8 cellular contexts compared by ENCODE assay signal in the genomic region with DNA sequence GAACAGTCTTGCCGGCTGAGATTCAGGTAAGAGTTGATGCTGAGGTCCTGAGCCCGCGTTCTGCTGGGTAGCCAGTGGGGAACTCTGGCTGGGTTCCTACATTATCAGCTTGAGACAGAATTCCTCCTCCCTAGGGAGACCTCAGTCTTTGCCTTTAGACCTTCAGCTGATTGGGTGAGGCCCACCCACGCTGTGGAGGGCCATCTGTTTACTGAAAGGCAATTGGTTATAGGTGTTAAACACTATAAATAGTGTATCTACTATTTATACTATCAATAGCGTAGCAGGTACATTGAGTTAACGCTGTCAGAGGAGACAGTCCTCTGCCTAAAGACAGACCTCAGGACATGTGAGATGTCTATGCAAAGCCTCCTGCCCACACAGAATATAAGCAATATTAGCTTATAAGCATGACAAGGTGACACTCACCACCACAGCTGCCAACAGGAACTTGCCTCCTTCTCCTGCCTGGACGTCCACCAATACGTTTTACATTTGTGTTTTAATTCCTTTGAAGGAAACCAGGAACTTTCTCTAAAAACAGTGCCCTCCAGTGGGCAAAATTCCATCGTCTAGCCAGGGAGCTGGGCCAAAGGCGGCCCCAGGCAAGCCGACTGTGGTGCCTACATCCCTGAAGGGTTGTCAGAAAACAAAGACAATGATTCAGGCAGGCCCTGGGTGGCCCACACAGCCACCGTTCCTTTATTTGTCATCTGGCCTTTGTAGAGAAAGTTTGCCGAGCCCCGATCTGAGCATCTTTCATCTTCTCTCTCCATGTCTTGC. TPM values are rescaled to one million over a fixed set of nuclear protein-coding genes. Genes with fewer than 3 reads are reported as not detected.
DNase-seq lines count a peak whose midpoint lies in the region; ATAC-seq lines count a peak whose summit lies in the region.

No MANE protein-coding gene starts in this region.

- intact Hi-C loops in activated CD4-positive, alpha-beta T cell treated with anti-CD3 and anti-CD28 coated beads for 36 hours (cut with DNase I, micrococcal nuclease) = no loop called here

- peak; percentile 14 to 61 for DNase-seq in HAP-1 (ENCODE audit: low spot score in 2 of 2)
- DNase-seq in SK-MEL-5 (ENCODE audit: low read depth, low spot score) = peak; percentile 68
- peak; percentile 55 for DNase-seq in kidney tubule cell (ENCODE audit: low spot score)
- DNase-seq in NOMO-1 (lab: John Stamatoyannopoulos, UW; ENCODE audit: unreplicated experiment in 2 of 2) = no peak
- DNase-seq in NK-92 treated with Interleukin-12 subunit alpha and Interleukin-12 subunit beta, amount 100 ng/mL, for 24 hours (lab: John Stamatoyannopoulos, UW) = no peak
- DNase-seq in activated CD4-positive, alpha-beta T cell treated with anti-CD3 and anti-CD28 coated beads for 36 hours = no peak

- CTCF ChIA-PET in activated CD4-positive, alpha-beta T cell treated with anti-CD3 and anti-CD28 coated beads for 36 hours (lab: Charles Lee) = interaction anchor here (0.8 to 2.8 kb wide), 6 partner anchors 8 to 431 kb away, joined by 3 to 14 read pairs (median 6); no protein-coding TSS in a partner anchor

- H3K4me3 ChIP-seq in BLaER1 (no peak overlapping the region), HAP-1 (no peak overlapping the region)

- H4K20me1 ChIP-seq in BLaER1 = peaks cover 10% of the 10 kb centered on the region; the same call in 1 of the 2 replicates

- peaks cover 18% of the 10 kb centered on the region; the same call in 1 of the 2 replicates for H3K36me3 ChIP-seq in BLaER1
- H3K36me3 ChIP-seq in HAP-1 (replicated peaks) = no peaks in the 10 kb centered on the region

- H3K4me1 ChIP-seq in BLaER1 = peaks cover 71% of the 10 kb centered on the region
- H3K4me1 ChIP-seq in HAP-1 = no peaks in the 10 kb centered on the region

- in situ Hi-C loops in HAP-1 (cut with MboI; ENCODE audit: low sequenced_read_pairs) = no loop called here
- in situ Hi-C loops in SK-MEL-5 (cut with HindIII; ENCODE audit: low pct_unique_long_range_greater_than_20kb, low sequenced_read_pairs) = loop anchor here (10.0 kb wide), 1 partner anchor 402 kb away; no protein-coding TSS in a partner anchor

- no peaks in the 10 kb centered on the region for H3K36me3 Mint-ChIP-seq in activated CD4-positive, alpha-beta T cell treated with anti-CD3 and anti-CD28 coated beads for 36 hours (ENCODE audit: low read depth)

- peaks cover 1% of the 10 kb centered on the region for H3K9me3 Mint-ChIP-seq in activated CD4-positive, alpha-beta T cell treated with anti-CD3 and anti-CD28 coated beads for 36 hours (ENCODE audit: low read depth)

- H3K9me3 ChIP-seq in BLaER1 (no peaks in the 10 kb centered on the region), HAP-1 (no peaks in the 10 kb centered on the region)

- peak overlapping the region; percentile 98 for H3K27ac ChIP-seq in BLaER1

- H3K9ac ChIP-seq in BLaER1 = peak overlapping the region; percentile 89

- no peak overlapping the region for H3K4me3 Mint-ChIP-seq in activated CD4-positive, alpha-beta T cell treated with anti-CD3 and anti-CD28 coated beads for 36 hours

- H3K27me3 ChIP-seq in BLaER1 = no peaks in the 10 kb centered on the region
- no peaks in the 10 kb centered on the region for H3K27me3 ChIP-seq in HAP-1 (ENCODE audit: low read depth)

- H3K4me2 ChIP-seq in BLaER1 = peak overlapping the region; percentile 99

- no peak for ATAC-seq in HG03439 (IDR thresholded peaks at IDR 0.05; ENCODE audit: unreplicated experiment)
- no peak for ATAC-seq in activated CD4-positive, alpha-beta T cell treated with anti-CD3 and anti-CD28 coated beads for 36 hours

- H3K27me3 Mint-ChIP-seq in activated CD4-positive, alpha-beta T cell treated with anti-CD3 and anti-CD28 coated beads for 36 hours = peaks cover 36% of the 10 kb centered on the region

- no peak overlapping the region for H3K27ac Mint-ChIP-seq in activated CD4-positive, alpha-beta T cell treated with anti-CD3 and anti-CD28 coated beads for 36 hours

- no peaks in the 10 kb centered on the region for H3K4me1 Mint-ChIP-seq in activated CD4-positive, alpha-beta T cell treated with anti-CD3 and anti-CD28 coated beads for 36 hours

- POLR2A ChIA-PET in activated CD4-positive, alpha-beta T cell treated with anti-CD3 and anti-CD28 coated beads for 36 hours (lab: Charles Lee) = interaction anchor here (0.7 kb wide), 1 partner anchor 151 kb away, joined by 3 read pairs; no protein-coding TSS in a partner anchor

RNA-seq across cellular contexts. Expression of gene INSIG1, which starts 58.8 kb away (rescaled TPM):
- total RNA-seq in SK-MEL-5 (2014; rRNA removed; shearing (Covaris generic)) = 102 and 105 TPM in 2 replicates
- 66.7 and 81.4 TPM in 2 replicates for polyA plus RNA-seq in SK-MEL-5 (2015; cell fraction: cytosol; rRNA removed)
- 32.7 and 43.3 TPM in 2 replicates for polyA plus RNA-seq in SK-MEL-5 (2015; cell fraction: nucleus; rRNA removed)
- 100 to 1,000 TPM; 100 to 110 TPM for total RNA-seq in activated CD4-positive, alpha-beta T cell treated with anti-CD3 and anti-CD28 coated beads for 36 hours

Comparison
In these comparisons a context has a peak if more than half of its experiments do, and no peak if none do; other contexts are left out.
1. DNase-seq: peak in HAP-1 (2 of 2), SK-MEL-5 (single experiment) and kidney tubule cell (single experiment); none in NOMO-1 (0 of 2), NK-92 treated with Interleukin-12 subunit alpha and Interleukin-12 subunit beta, amount 100 ng/mL, for 24 hours (single experiment) and activated CD4-positive, alpha-beta T cell treated with anti-CD3 and anti-CD28 coated beads for 36 hours (single experiment).